Comparison of ENCODE assay signal across 8 cellular contexts in the genomic region with DNA sequence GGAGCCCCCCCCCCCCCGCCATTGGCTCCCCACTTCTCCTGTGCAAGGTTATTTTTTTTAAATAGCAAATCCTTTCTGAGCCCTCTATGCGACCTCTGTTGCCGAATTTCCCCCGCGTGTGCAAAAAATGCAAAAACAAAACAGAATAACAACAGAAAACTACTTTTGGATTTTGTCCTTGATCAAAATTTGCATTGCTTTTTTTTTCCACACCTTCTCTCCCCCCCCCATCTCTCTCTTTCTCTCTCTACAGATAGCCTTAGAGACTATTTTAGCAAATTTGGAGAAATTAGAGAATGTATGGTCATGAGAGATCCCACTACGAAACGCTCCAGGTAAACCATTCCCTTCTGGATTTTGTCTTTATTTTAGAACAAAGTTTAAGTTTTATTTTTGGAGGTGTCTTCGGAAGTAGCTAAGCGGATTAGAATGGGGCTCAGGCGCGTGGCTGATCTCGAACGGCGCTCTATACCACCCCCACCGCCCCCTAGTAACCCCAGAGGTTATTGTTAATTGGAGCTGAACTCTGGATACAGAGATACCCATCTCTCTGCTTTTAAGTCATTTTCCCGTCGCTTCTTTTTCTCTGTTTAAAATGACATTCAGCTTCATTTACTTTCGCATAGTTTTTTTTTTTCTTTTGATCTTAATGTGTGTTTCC. TPM values are rescaled to one million over a fixed set of nuclear protein-coding genes. Genes with fewer than 3 reads are reported as not detected.
DNase-seq lines count a peak whose midpoint lies in the region; ATAC-seq and TF ChIP-seq lines count a peak whose summit lies in the region.

No MANE protein-coding gene starts in this region.

- no peak overlapping the region for H3K56ac ChIP-seq in H9 (ENCODE audit: insufficient read length, low read depth, low read length)

- DNase-seq in ACHN, result peak; percentile 15
- DNase-seq in H9, result no peak
- peak; percentile 38 for DNase-seq in activated CD4-positive, alpha-beta T cell treated with anti-CD3 and anti-CD28 coated beads, Interleukin-2, amount 10 ng/mL, durations not matched to agents 7 days and 5 days
- no peak for DNase-seq in skeletal muscle cell (ENCODE audit: low read depth)
- no peak for DNase-seq in Ammon's horn (ENCODE audit: low spot score)
- DNase-seq in NCI-H446 treated with DMSO at 0.1 percent for 48 hours (lab: John Stamatoyannopoulos, UW), result no peak
- no peak for DNase-seq in stimulated activated CD8-positive, alpha-beta memory T cell treated with anti-CD3 and anti-CD28 coated beads, Interleukin-4, amount 100 ng/mL, for 48 hours

- H4K20me1 ChIP-seq in H9 (ENCODE audit: control insufficient read depth, insufficient read depth, insufficient read length), result no peaks in the 10 kb centered on the region

- H3K27me3 ChIP-seq in H9 (ENCODE audit: insufficient read depth, low read length) (peaks cover 3% of the 10 kb centered on the region), gastroesophageal sphincter (no peaks in the 10 kb centered on the region)

- TF ChIP-seq CTCF in H9 (conservative IDR thresholded peaks at IDR 0.05), result no peak
- no peak for TF ChIP-seq CTCF in gastroesophageal sphincter (IDR thresholded peaks at IDR 0.05)

- peak overlapping the region; percentile 34 for H3K18ac ChIP-seq in H9 (ENCODE audit: insufficient read length, low read depth, low read length)

- no peaks in the 10 kb centered on the region for H3K9me3 ChIP-seq in H9 (ENCODE audit: control insufficient read depth, low read depth, low read length)
- H3K9me3 ChIP-seq in gastroesophageal sphincter, result no peaks in the 10 kb centered on the region

- H2BK20ac ChIP-seq in H9 (ENCODE audit: low read depth, low read length, poor library complexity, severe bottlenecking), result no peak overlapping the region

- H2BK5ac ChIP-seq in H9 (ENCODE audit: insufficient read length, low read length), result no peak overlapping the region

- CTCF ChIA-PET in activated CD4-positive, alpha-beta T cell treated with anti-CD3 and anti-CD28 coated beads, Interleukin-2, amount 10 ng/mL, durations not matched to agents 7 days and 5 days (lab: Charles Lee), result interaction anchor here (0.6 to 3.7 kb wide), 5 partner anchors 11 to 365 kb away, joined by 3 to 18 read pairs (median 4); no protein-coding TSS in a partner anchor

- H2BK15ac ChIP-seq in H9 (ENCODE audit: low read depth, low read length), result no peak overlapping the region

- peaks cover 0 to 6% of the 10 kb centered on the region in 2 donors for H3K36me3 ChIP-seq in gastroesophageal sphincter

- TF ChIP-seq EP300 in gastroesophageal sphincter (IDR thresholded peaks at IDR 0.05), result no peak

- no peak for TF ChIP-seq POLR2A in gastroesophageal sphincter (IDR thresholded peaks at IDR 0.05)

- no peak overlapping the region for H2AFZ ChIP-seq in H9 (ENCODE audit: low read length)

- no peak overlapping the region for H3T11ph ChIP-seq in H9 (ENCODE audit: low read length)

- no peak for ATAC-seq in gastroesophageal sphincter

- H3K4me2 ChIP-seq in H9 (ENCODE audit: insufficient read depth, insufficient read length, low read length), result peak overlapping the region; percentile 73

- H3K4ac ChIP-seq in H9 (ENCODE audit: low read depth, low read length), result no peak overlapping the region; the same call in 1 of the 2 replicates

- peak overlapping the region; percentile 73 for H3K9ac ChIP-seq in H9 (ENCODE audit: extremely low read depth, insufficient read length, low read length)

- H3K23ac ChIP-seq in H9 (ENCODE audit: insufficient read length, low read depth, low read length), result no peak overlapping the region

- H2BK120ac ChIP-seq in H9 (ENCODE audit: low read depth, low read length, poor library complexity, severe bottlenecking), result no peak overlapping the region

- no CpG with 5 or more reads among the region's 18 CpGs for WGBS in H9 (ENCODE audit: extremely low coverage, insufficient read length, low lambda C conversion rate)
- WGBS in gastroesophageal sphincter (ENCODE audit: low coverage in 1 of 2), 2 donors, result 1 to 2% methylated on average over 16 to 18 of the region's 18 CpGs

- H3K79me2 ChIP-seq in H9 (ENCODE audit: insufficient read depth, low read length), result no peaks in the 10 kb centered on the region

- peak overlapping the region; percentile 76; the same call in 1 of the 2 replicates for H3K14ac ChIP-seq in H9 (ENCODE audit: insufficient read depth, low read length)

- in situ Hi-C loops in ACHN (cut with HindIII; ENCODE audit: low pct_ligation_motif_present, low pct_unique_long_range_greater_than_20kb, low sequenced_read_pairs), result no loop called here

- no peak overlapping the region for H2BK12ac ChIP-seq in H9 (ENCODE audit: insufficient read length, low read depth, low read length)

- peaks cover 15% of the 10 kb centered on the region for H3K4me1 ChIP-seq in H9 (ENCODE audit: insufficient read depth, low read length)
- peaks cover 3 to 43% (median 8%) of the 10 kb centered on the region in 3 donors for H3K4me1 ChIP-seq in gastroesophageal sphincter

- no peak overlapping the region for H3K27ac ChIP-seq in H9 (ENCODE audit: insufficient read length, low read depth, low read length)
- H3K27ac ChIP-seq in gastroesophageal sphincter, result peak overlapping the region; percentile 89 to 100 (median 96)

- peak overlapping the region; percentile 81 to 89 for H3K4me3 Mint-ChIP-seq in H9
- H3K4me3 Mint-ChIP-seq in activated CD4-positive, alpha-beta T cell treated with anti-CD3 and anti-CD28 coated beads, Interleukin-2, amount 10 ng/mL, durations not matched to agents 7 days and 5 days, result peak overlapping the region; percentile 80

- H3K4me3 ChIP-seq in gastroesophageal sphincter (peak overlapping the region; percentile 92 to 99), skeletal muscle cell (ENCODE audit: low read depth, low read length) (peak overlapping the region; percentile 64)

- no peak overlapping the region for H4K8ac ChIP-seq in H9 (replicated peaks; ENCODE audit: insufficient read length, low read depth, low read length)

- no peak overlapping the region for H4K91ac ChIP-seq in H9 (ENCODE audit: insufficient read length, low read depth, low read length)

- H2AK5ac ChIP-seq in H9 (ENCODE audit: insufficient read length, low read length), result no peak overlapping the region

- no peaks in the 10 kb centered on the region; a peak in 1 of 5 replicates for H3K9me3 Mint-ChIP-seq in H9
- no peaks in the 10 kb centered on the region for H3K9me3 Mint-ChIP-seq in activated CD4-positive, alpha-beta T cell treated with anti-CD3 and anti-CD28 coated beads, Interleukin-2, amount 10 ng/mL, durations not matched to agents 7 days and 5 days

- peaks cover 26% of the 10 kb centered on the region for H3K27me3 Mint-ChIP-seq in H9 (ENCODE audit: low read depth)
- peaks cover 10% of the 10 kb centered on the region for H3K27me3 Mint-ChIP-seq in activated CD4-positive, alpha-beta T cell treated with anti-CD3 and anti-CD28 coated beads, Interleukin-2, amount 10 ng/mL, durations not matched to agents 7 days and 5 days

- H3K79me1 ChIP-seq in H9 (ENCODE audit: insufficient read depth, low read depth, low read length, poor library complexity, severe bottlenecking), result no peaks in the 10 kb centered on the region

- peaks cover 21% of the 10 kb centered on the region for H3K23me2 ChIP-seq in H9 (ENCODE audit: insufficient read length, low read depth, low read length, poor library complexity, severe bottlenecking)

- H3K36me3 Mint-ChIP-seq in H9 (ENCODE audit: insufficient read depth in 1 of 3, low read depth in 3 of 3), result peaks cover 15 to 29% (median 22%) of the 10 kb centered on the region in 3 experiments; a peak in 6 of 7 replicates
- H3K36me3 Mint-ChIP-seq in activated CD4-positive, alpha-beta T cell treated with anti-CD3 and anti-CD28 coated beads, Interleukin-2, amount 10 ng/mL, durations not matched to agents 7 days and 5 days (ENCODE audit: low read depth), result peaks cover 40% of the 10 kb centered on the region

- H3K4me1 Mint-ChIP-seq in H9, result peaks cover 56 to 71% of the 10 kb centered on the region in 2 experiments
- peaks cover 59% of the 10 kb centered on the region for H3K4me1 Mint-ChIP-seq in activated CD4-positive, alpha-beta T cell treated with anti-CD3 and anti-CD28 coated beads, Interleukin-2, amount 10 ng/mL, durations not matched to agents 7 days and 5 days

- H4K5ac ChIP-seq in H9 (ENCODE audit: insufficient read length, low read depth, low read length), result no peak overlapping the region

- POLR2A ChIA-PET in activated CD4-positive, alpha-beta T cell treated with anti-CD3 and anti-CD28 coated beads, Interleukin-2, amount 10 ng/mL, durations not matched to agents 7 days and 5 days (lab: Charles Lee), result interaction anchor here (0.6 kb wide), 1 partner anchor 22 kb away, joined by 7 read pairs; no protein-coding TSS in a partner anchor

- peak overlapping the region; percentile 35 to 98 (median 95); a peak in 6 of 7 replicates for H3K27ac Mint-ChIP-seq in H9
- H3K27ac Mint-ChIP-seq in activated CD4-positive, alpha-beta T cell treated with anti-CD3 and anti-CD28 coated beads, Interleukin-2, amount 10 ng/mL, durations not matched to agents 7 days and 5 days, result peak overlapping the region; percentile 93

RNA-seq across cellular contexts. Expression of a gene that starts 1.0 kb away (rescaled TPM):
- total RNA-seq in H9 (2021) (82.6 and 98.5 TPM in 2 replicates), gastroesophageal sphincter (10 to 100 TPM; 27.3 to 50.4 (median 36.8) TPM)
- 10 to 100 TPM; 87.6 to 96.0 TPM for total RNA-seq in activated CD4-positive, alpha-beta T cell treated with anti-CD3 and anti-CD28 coated beads, Interleukin-2, amount 10 ng/mL, durations not matched to agents 7 days and 5 days

Comparison
In these comparisons a context has a peak if more than half of its experiments do, and no peak if none do; other contexts are left out.
1. DNase-seq: peak in ACHN (single experiment) and activated CD4-positive, alpha-beta T cell treated with anti-CD3 and anti-CD28 coated beads, Interleukin-2, amount 10 ng/mL, durations not matched to agents 7 days and 5 days (single experiment); none in H9 (single experiment), skeletal muscle cell (single experiment), Ammon's horn (single experiment), NCI-H446 treated with DMSO at 0.1 percent for 48 hours (single experiment) and stimulated activated CD8-positive, alpha-beta memory T cell treated with anti-CD3 and anti-CD28 coated beads, Interleukin-4, amount 100 ng/mL, for 48 hours (single experiment).